Comparison of ENCODE assay signal across 12 cellular contexts in genomic region chr15:74866090-74866489, GRCh38. TPM values are rescaled to one million over a fixed set of nuclear protein-coding genes. Genes with fewer than 3 reads are reported as not detected.
DNase-seq lines count a peak whose midpoint lies in the region; ATAC-seq and TF ChIP-seq lines count a peak whose summit lies in the region.
"Had no signal": no experiment of that assay in that cellular context is flagged by ENCODE, and none has a peak within 500 bp of the region (broad histone marks: within the 10 kb centered on the region; RNA-seq: fewer than 3 reads in every experiment).

No MANE protein-coding gene starts in this region.

- no peaks in the 10 kb centered on the region for H3K9me3 Mint-ChIP-seq in activated T-cell treated with anti-CD3 and anti-CD28 coated beads, Interleukin-2, amount 50 U/mL, for 4 hours
- H3K9me3 Mint-ChIP-seq in stimulated activated effector memory CD8-positive, alpha-beta T cell treated with anti-CD3 and anti-CD28 coated beads, Interleukin-12 subunit alpha, Interleukin-12 subunit beta, amount 100 ng/mL, for 72 hours: no peaks in the 10 kb centered on the region
- peaks cover 4% of the 10 kb centered on the region for H3K9me3 Mint-ChIP-seq in glutamatergic neuron (ENCODE audit: unreplicated experiment)

- no peaks in the 10 kb centered on the region for H3K27me3 Mint-ChIP-seq in activated T-cell treated with anti-CD3 and anti-CD28 coated beads, Interleukin-2, amount 50 U/mL, for 4 hours (ENCODE audit: low read depth)
- peaks cover 4% of the 10 kb centered on the region for H3K27me3 Mint-ChIP-seq in glutamatergic neuron (ENCODE audit: unreplicated experiment)

- DNase-seq in activated T-cell treated with anti-CD3 and anti-CD28 coated beads, Interleukin-2, amount 50 U/mL, for 4 hours: no peak
- DNase-seq in activated T-cell treated with anti-CD3 and anti-CD28 coated beads, Interleukin-2, amount 50 U/mL, for 1 hour: no peak
- DNase-seq in T1000 (lab: John Stamatoyannopoulos, UW) (peak; percentile 46), fibroblast of villous mesenchyme (ENCODE audit: low read depth) (peak; percentile 80), DMS114 treated with DMSO at 0.1 percent for 48 hours (lab: John Stamatoyannopoulos, UW; ENCODE audit: unreplicated experiment) (no peak), NOMO-1 treated with DMSO at 0.1 percent for 48 hours (lab: John Stamatoyannopoulos, UW; ENCODE audit: unreplicated experiment) (no peak), glutamatergic neuron (no peak)
- DNase-seq in stimulated activated effector memory CD8-positive, alpha-beta T cell treated with anti-CD3 and anti-CD28 coated beads, Interleukin-12 subunit alpha, Interleukin-12 subunit beta, amount 100 ng/mL, for 72 hours (ENCODE audit: low spot score in 2 of 2): no peak
- DNase-seq: NCI-H345 had no signal

- peak overlapping the region; percentile 70 for H3K27ac Mint-ChIP-seq in stimulated activated effector memory CD8-positive, alpha-beta T cell treated with anti-CD3 and anti-CD28 coated beads, Interleukin-12 subunit alpha, Interleukin-12 subunit beta, amount 100 ng/mL, for 72 hours
- H3K27ac Mint-ChIP-seq in glutamatergic neuron (ENCODE audit: unreplicated experiment): no peak overlapping the region

- H3K36me3 Mint-ChIP-seq in activated T-cell treated with anti-CD3 and anti-CD28 coated beads, Interleukin-2, amount 50 U/mL, for 4 hours (ENCODE audit: insufficient read depth): peaks cover 19% of the 10 kb centered on the region
- peaks cover 79% of the 10 kb centered on the region for H3K36me3 Mint-ChIP-seq in stimulated activated effector memory CD8-positive, alpha-beta T cell treated with anti-CD3 and anti-CD28 coated beads, Interleukin-12 subunit alpha, Interleukin-12 subunit beta, amount 100 ng/mL, for 72 hours
- peaks cover 8% of the 10 kb centered on the region for H3K36me3 Mint-ChIP-seq in glutamatergic neuron (ENCODE audit: unreplicated experiment)

- H3K4me1 Mint-ChIP-seq in activated T-cell treated with anti-CD3 and anti-CD28 coated beads, Interleukin-2, amount 50 U/mL, for 4 hours (ENCODE audit: low read depth): peaks cover 78% of the 10 kb centered on the region
- H3K4me1 Mint-ChIP-seq in stimulated activated effector memory CD8-positive, alpha-beta T cell treated with anti-CD3 and anti-CD28 coated beads, Interleukin-12 subunit alpha, Interleukin-12 subunit beta, amount 100 ng/mL, for 72 hours: peaks cover 75% of the 10 kb centered on the region
- peaks cover 5% of the 10 kb centered on the region for H3K4me1 Mint-ChIP-seq in glutamatergic neuron (ENCODE audit: low read depth, unreplicated experiment)

- no peak for TF ChIP-seq CTCF in fibroblast of villous mesenchyme (IDR thresholded peaks at IDR 0.05; ENCODE audit: insufficient read depth, low read depth, low read length)
- TF ChIP-seq CTCF in glutamatergic neuron (IDR thresholded peaks at IDR 0.05; ENCODE audit: partially characterized antibody, unreplicated experiment): no peak

- ATAC-seq in activated T-cell treated with anti-CD3 and anti-CD28 coated beads, Interleukin-2, amount 50 U/mL, for 4 hours: no peak
- no peak for ATAC-seq in stimulated activated effector memory CD8-positive, alpha-beta T cell treated with anti-CD3 and anti-CD28 coated beads, Interleukin-12 subunit alpha, Interleukin-12 subunit beta, amount 100 ng/mL, for 72 hours

- H3K4me3 ChIP-seq in fibroblast of villous mesenchyme (ENCODE audit: low read depth, low read length): no peak overlapping the region
- H3K4me3 ChIP-seq: prostate gland had no signal

- peak overlapping the region; percentile 40 for H3K4me3 Mint-ChIP-seq in activated T-cell treated with anti-CD3 and anti-CD28 coated beads, Interleukin-2, amount 50 U/mL, for 4 hours
- H3K4me3 Mint-ChIP-seq in stimulated activated effector memory CD8-positive, alpha-beta T cell treated with anti-CD3 and anti-CD28 coated beads, Interleukin-12 subunit alpha, Interleukin-12 subunit beta, amount 100 ng/mL, for 72 hours: no peak overlapping the region
- no peak overlapping the region for H3K4me3 Mint-ChIP-seq in glutamatergic neuron (ENCODE audit: unreplicated experiment)

RNA-seq across cellular contexts. Expression of gene SCAMP2, which starts 7.1 kb away (rescaled TPM):
- 10 to 100 TPM; 81.7 to 91.0 (median 82.9) TPM for total RNA-seq in activated T-cell treated with anti-CD3 and anti-CD28 coated beads, Interleukin-2, amount 50 U/mL, for 4 hours
- total RNA-seq in fibroblast of villous mesenchyme (25.1 and 33.7 TPM in 2 replicates), glutamatergic neuron (ENCODE audit: unreplicated experiment) (35.6 TPM)

RNA-seq across cellular contexts. Expression of gene ULK3, which starts 23.1 kb away (rescaled TPM):
- total RNA-seq in activated T-cell treated with anti-CD3 and anti-CD28 coated beads, Interleukin-2, amount 50 U/mL, for 4 hours: 10 to 100 TPM; 52.8 to 64.7 (median 64.0) TPM
- total RNA-seq in fibroblast of villous mesenchyme (15.5 and 17.3 TPM in 2 replicates), glutamatergic neuron (ENCODE audit: unreplicated experiment) (46.5 TPM)

RNA-seq across cellular contexts. Expression of gene MPI, which starts 23.8 kb away (rescaled TPM):
- 10 to 100 TPM; 37.4 to 53.1 (median 46.6) TPM for total RNA-seq in activated T-cell treated with anti-CD3 and anti-CD28 coated beads, Interleukin-2, amount 50 U/mL, for 4 hours
- total RNA-seq in fibroblast of villous mesenchyme: 38.0 and 41.5 TPM in 2 replicates
- 33.1 TPM for total RNA-seq in glutamatergic neuron (ENCODE audit: unreplicated experiment)

RNA-seq across cellular contexts. Expression of gene CPLX3, which starts 39.7 kb away (rescaled TPM):
- under 1 TPM in 2 of 3 donors, not detected in 1; 0.23 to 0.32 TPM for total RNA-seq in activated T-cell treated with anti-CD3 and anti-CD28 coated beads, Interleukin-2, amount 50 U/mL, for 4 hours
- total RNA-seq in fibroblast of villous mesenchyme (not detected in 2 replicates), glutamatergic neuron (ENCODE audit: unreplicated experiment) (0.32 TPM)
- total RNA-seq: activated CD8-positive, alpha-beta memory T cell treated with anti-CD3 and anti-CD28 coated beads for 36 hours; glomerular endothelial cell had no signal

RNA-seq across cellular contexts. Expression of gene FAM219B, which starts 40.6 kb away (rescaled TPM):
- 10 to 100 TPM; 23.6 to 26.6 (median 26.4) TPM for total RNA-seq in activated T-cell treated with anti-CD3 and anti-CD28 coated beads, Interleukin-2, amount 50 U/mL, for 4 hours
- total RNA-seq in fibroblast of villous mesenchyme (39.0 and 41.5 TPM in 2 replicates), glutamatergic neuron (ENCODE audit: unreplicated experiment) (171 TPM)

Comparison
In these comparisons a context has a peak if more than half of its experiments do, and no peak if none do; other contexts are left out.
1. DNase-seq: peak in T1000 (single experiment) and fibroblast of villous mesenchyme (single experiment); none in activated T-cell treated with anti-CD3 and anti-CD28 coated beads, Interleukin-2, amount 50 U/mL, for 4 hours (single experiment), activated T-cell treated with anti-CD3 and anti-CD28 coated beads, Interleukin-2, amount 50 U/mL, for 1 hour (single experiment), stimulated activated effector memory CD8-positive, alpha-beta T cell treated with anti-CD3 and anti-CD28 coated beads, Interleukin-12 subunit alpha, Interleukin-12 subunit beta, amount 100 ng/mL, for 72 hours (0 of 2), DMS114 treated with DMSO at 0.1 percent for 48 hours (single experiment), NOMO-1 treated with DMSO at 0.1 percent for 48 hours (single experiment) and glutamatergic neuron (single experiment).